ENCODE assay signal across 1 cellular context in the genomic region with DNA sequence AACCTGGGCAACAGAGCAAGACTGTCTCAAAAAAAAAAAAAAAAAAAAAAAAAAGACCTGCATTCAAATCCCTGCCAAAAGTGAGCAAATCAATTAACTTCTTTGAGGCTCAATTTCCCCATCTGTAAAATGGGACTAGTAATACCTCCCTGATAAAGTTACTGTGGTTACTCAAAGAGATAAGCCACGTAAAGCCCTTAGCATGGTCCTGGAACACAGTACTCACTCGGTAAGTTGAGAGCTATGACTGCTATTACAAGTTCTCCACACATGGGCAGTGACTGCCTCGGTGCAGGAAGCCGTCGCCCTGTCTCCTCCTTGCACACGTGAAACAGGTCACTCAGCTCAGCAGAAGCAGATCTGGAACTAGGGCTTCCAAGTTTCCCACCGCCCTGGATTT.
TF ChIP-seq lines count a peak whose summit lies in the region.

No MANE protein-coding gene starts in this region.

TF ChIP-seq in HepG2, 621 proteins besides CTCF, POLR2A, EP300 and RAD21:
- peak; percentile 80 for TF ChIP-seq ZNF629 (CRISPR knock-in tag; conservative IDR thresholded peaks at IDR 0.05)
- TF ChIP-seq HDAC2 (CRISPR knock-in tag; IDR thresholded peaks at IDR 0.05), result no peak
TF ChIP-seq in HepG2: peak in this region for 1.
